Comparison of ENCODE assay signal across 8 cellular contexts in genomic region chr3:57597973-57598351, GRCh38. TPM values are rescaled to one million over a fixed set of nuclear protein-coding genes. Genes with fewer than 3 reads are reported as not detected.
DNase-seq lines count a peak whose midpoint lies in the region; ATAC-seq and TF ChIP-seq lines count a peak whose summit lies in the region.

No MANE protein-coding gene starts in this region.

- H3K4me3 ChIP-seq in Loucy (ENCODE audit: low read length, poor library complexity, severe bottlenecking) (peak overlapping the region; percentile 86), body of pancreas (peak overlapping the region; percentile 17 to 43)

- peak overlapping the region; percentile 83 for H3K9ac ChIP-seq in Loucy (ENCODE audit: low read depth, low read length, poor library complexity, severe bottlenecking)

- no peaks in the 10 kb centered on the region for H3K9me2 ChIP-seq in Loucy (replicated peaks; ENCODE audit: low read depth, low read length)

- H3K36me3 Mint-ChIP-seq in CD14-positive monocyte (peaks cover 20 to 31% of the 10 kb centered on the region in 2 donors), mesothelial cell of epicardium (peaks cover 2% of the 10 kb centered on the region)

- peaks cover 0 to 2% (median 0%) of the 10 kb centered on the region in 7 donors for H3K9me3 Mint-ChIP-seq in CD14-positive monocyte
- H3K9me3 Mint-ChIP-seq in mesothelial cell of epicardium: no peaks in the 10 kb centered on the region

- H3K79me2 ChIP-seq in Loucy (ENCODE audit: insufficient read depth, low read length): peaks cover 59% of the 10 kb centered on the region

- H3F3A ChIP-seq in Loucy (ENCODE audit: low read depth): 0 out of 2 replicates have a peak, but pooled peaks cover 5% of the 10 kb centered on the region

- intact Hi-C loops in CD14-positive monocyte (cut with micrococcal nuclease): loop anchor here (2.0 to 10.0 kb wide), 7 partner anchors 41 to 159 kb away; partner anchors contain the start of genes DENND6A (in 2 of the 2), PDE12 (in 2 of the 2) and SLMAP (in 2 of the 2)
- intact Hi-C loops in body of pancreas (cut with DNase I): no loop called here

- TF ChIP-seq CTCF in CD14-positive monocyte (IDR thresholded peaks at IDR 0.05) (no peak), Loucy (conservative IDR thresholded peaks at IDR 0.05; ENCODE audit: low read length) (no peak), body of pancreas (IDR thresholded peaks at IDR 0.05) (no peak), mesothelial cell of epicardium (IDR thresholded peaks at IDR 0.05; ENCODE audit: unreplicated experiment) (no peak)

- H4K20me1 ChIP-seq in Loucy (ENCODE audit: insufficient read depth, low read length, poor library complexity, severe bottlenecking): peaks cover 32% of the 10 kb centered on the region

- no peaks in the 10 kb centered on the region for H3K9me3 ChIP-seq in Loucy (ENCODE audit: insufficient read depth, low read depth, low read length)
- H3K9me3 ChIP-seq in body of pancreas: no peaks in the 10 kb centered on the region

- peaks cover 0 to 3% (median 0%) of the 10 kb centered on the region in 3 donors for H3K27me3 Mint-ChIP-seq in CD14-positive monocyte (ENCODE audit: low read depth in 3 of 3)
- H3K27me3 Mint-ChIP-seq in mesothelial cell of epicardium (ENCODE audit: low read depth): no peaks in the 10 kb centered on the region

- WGBS in body of pancreas, 2 donors: 0 to 2% methylated on average over 12 of the region's 12 CpGs

- H3K36me3 ChIP-seq in Loucy (ENCODE audit: insufficient read depth, low read length) (no peaks in the 10 kb centered on the region), body of pancreas (replicated peaks in 1 of 2; ENCODE audit: insufficient read depth in 1 of 2, low read depth in 2 of 2) (no peaks in the 10 kb centered on the region)

- peak overlapping the region; percentile 77 for H3K4me2 ChIP-seq in Loucy (ENCODE audit: low read depth, low read length, poor library complexity, severe bottlenecking)

- H3K4me3 Mint-ChIP-seq in CD14-positive monocyte (peak overlapping the region; percentile 96 to 99), mesothelial cell of epicardium (peak overlapping the region; percentile 99)

- H3K4me1 Mint-ChIP-seq in CD14-positive monocyte (peaks cover 36% of the 10 kb centered on the region), mesothelial cell of epicardium (peaks cover 32% of the 10 kb centered on the region)

- no peak for TF ChIP-seq POLR2A in body of pancreas (IDR thresholded peaks at IDR 0.05)

- H3K27ac ChIP-seq in body of pancreas: peak overlapping the region; percentile 85 to 100 (median 95)

- H3K27ac Mint-ChIP-seq in CD14-positive monocyte (peak overlapping the region; percentile 99 to 100 (median 100)), mesothelial cell of epicardium (peak overlapping the region; percentile 100)

- H3K4me1 ChIP-seq in Loucy (ENCODE audit: insufficient read depth, low read length, poor library complexity, severe bottlenecking) (peaks cover 30% of the 10 kb centered on the region), body of pancreas (peaks cover 39% of the 10 kb centered on the region)

- ATAC-seq in body of pancreas: peak; percentile 11
- ATAC-seq in GM19395 (IDR thresholded peaks at IDR 0.05; ENCODE audit: unreplicated experiment): no peak
- ATAC-seq in GM19455 (IDR thresholded peaks at IDR 0.05; ENCODE audit: unreplicated experiment): no peak

- DNase-seq in CD14-positive monocyte (ENCODE audit: low spot score): no peak
- peak in 3 of 4 donors; percentile 42 to 63 (median 51) for DNase-seq in body of pancreas
- no peak for DNase-seq in mesothelial cell of epicardium (ENCODE audit: low spot score in 2 of 2, unreplicated experiment in 2 of 2)
- DNase-seq in HuH-7.5 (ENCODE audit: low spot score): no peak
- no peak for DNase-seq in NCI-H2196 (lab: John Stamatoyannopoulos, UW; ENCODE audit: unreplicated experiment)

- peak overlapping the region; percentile 94 for H2AFZ ChIP-seq in Loucy (ENCODE audit: low read length)

- H3K27me3 ChIP-seq in Loucy (ENCODE audit: insufficient read depth, low read length, poor library complexity, severe bottlenecking) (no peaks in the 10 kb centered on the region), body of pancreas (no peaks in the 10 kb centered on the region)

RNA-seq across cellular contexts. Expression of gene ARF4, which starts 0.8 kb away (rescaled TPM):
- 100 to 1,000 TPM; 224 to 229 TPM for polyA plus RNA-seq in CD14-positive monocyte
- total RNA-seq in body of pancreas: 10 to 100 TPM; 62.0 to 90.3 TPM
- 165 to 177 TPM (median 167 TPM) in 3 replicates for total RNA-seq in mesothelial cell of epicardium

RNA-seq across cellular contexts. Expression of gene PDE12, which starts 41.9 kb away (rescaled TPM):
- polyA plus RNA-seq in CD14-positive monocyte: 10 to 100 TPM; 11.0 to 11.3 TPM
- total RNA-seq in body of pancreas (10 to 100 TPM in 1 of 2 donors, 1 to 10 TPM in 1; 7.5 to 13.5 TPM), mesothelial cell of epicardium (15.2 to 17.6 TPM (median 17.3 TPM) in 3 replicates)

RNA-seq across cellular contexts. Expression of gene DNAH12, which starts 53.8 kb away (rescaled TPM):
- polyA plus RNA-seq in CD14-positive monocyte: not detected
- total RNA-seq in body of pancreas (under 1 TPM; 0.52 to 0.99 TPM), mesothelial cell of epicardium (0.29 to 0.60 TPM (median 0.43 TPM) in 3 replicates)

Comparison
In these comparisons a context has a peak if more than half of its experiments do, and no peak if none do; other contexts are left out.
1. DNase-seq: peak in body of pancreas (3 of 4); none in CD14-positive monocyte (single experiment), mesothelial cell of epicardium (0 of 2), HuH-7.5 (single experiment) and NCI-H2196 (single experiment).